7 cellular contexts compared by ENCODE assay signal in the genomic region with DNA sequence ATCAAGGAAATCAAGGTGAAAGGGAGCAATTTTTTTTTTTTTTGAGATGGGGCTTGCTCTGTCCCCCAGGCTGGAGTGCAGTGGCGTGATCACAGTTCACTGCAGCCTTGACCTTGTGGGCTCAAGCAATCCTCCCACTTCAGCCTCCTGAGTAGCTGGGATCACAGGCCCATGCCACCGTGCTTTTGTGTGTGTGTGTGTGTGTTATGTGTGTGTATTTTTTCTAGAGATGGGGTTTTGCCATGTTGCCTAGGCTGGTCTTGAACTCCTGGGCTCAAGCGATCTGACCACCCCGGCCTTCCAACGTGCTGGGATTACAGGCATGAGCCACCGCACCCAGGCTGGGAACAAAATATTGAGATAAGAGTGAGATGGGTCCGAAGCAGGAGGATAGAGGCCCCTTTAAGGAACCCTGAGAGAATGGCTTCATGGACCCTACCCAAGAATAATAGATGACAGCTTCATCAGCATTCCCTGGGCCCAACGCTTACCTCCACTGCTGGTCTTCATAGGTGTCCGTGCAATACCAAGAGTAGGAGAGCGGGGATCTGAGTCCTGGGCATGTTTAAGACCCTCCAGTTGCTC. TPM values are rescaled to one million over a fixed set of nuclear protein-coding genes. Genes with fewer than 3 reads are reported as not detected.
A peak's percentile ranks its signal among the peaks of the same experiment; 100 is the strongest.
DNase-seq lines count a peak whose midpoint lies in the region; ATAC-seq and TF ChIP-seq lines count a peak whose summit lies in the region.
"Had no signal": no experiment of that assay in that cellular context is flagged by ENCODE, and none has a peak within 500 bp of the region (broad histone marks: within the 10 kb centered on the region; RNA-seq: fewer than 3 reads in every experiment).

No MANE protein-coding gene starts in this region.

- BruUV-seq in Calu3 (replicated peaks; lab: Mats Ljungman, UMichigan) (no TSS peak), Panc1 (replicated peaks; lab: Mats Ljungman, UMichigan) (no TSS peak)

- CTCF ChIA-PET in Calu3 (lab: Charles Lee) (interaction anchor here (2.7 to 2.8 kb wide), 2 partner anchors 10 to 16 kb away, joined by 8 to 10 read pairs; a partner anchor contains a TSS), Panc1 (lab: Charles Lee) (no interaction called here)

- DNase-seq in Calu3 (no peak), Panc1 (ENCODE audit: low read depth, low spot score) (no peak), occipital lobe (lab: John Stamatoyannopoulos, UW) (no peak), sciatic nerve (ENCODE audit: low spot score) (no peak)

- TF ChIP-seq CTCF in Calu3 (IDR thresholded peaks at IDR 0.05; ENCODE audit: unreplicated experiment) (no peak), Panc1 (IDR thresholded peaks at IDR 0.05) (no peak)

- in situ Hi-C loops in Panc1 (cut with HindIII; ENCODE audit: low pct_unique_long_range_greater_than_20kb, low sequenced_read_pairs): no loop called here

- H3K9me3 ChIP-seq in Panc1 (ENCODE audit: control insufficient read depth, insufficient read depth, low read depth, low read length) (no peaks in the 10 kb centered on the region), iPS-18c (ENCODE audit: control insufficient read depth, insufficient read depth, low read length) (no peaks in the 10 kb centered on the region)
- H3K9me3 ChIP-seq: left lung had no signal

- peak overlapping the region; percentile 94 for H3K27ac ChIP-seq in Panc1 (ENCODE audit: low read length)
- H3K27ac ChIP-seq: left lung had no signal

- H3K4me1 Mint-ChIP-seq in Calu3 (ENCODE audit: low read depth, unreplicated experiment): peaks cover 27% of the 10 kb centered on the region

- H3K4me1 ChIP-seq in Panc1 (ENCODE audit: control insufficient read depth, insufficient read depth, low read length): peaks cover 15% of the 10 kb centered on the region

- intact Hi-C loops in Calu3 (cut with micrococcal nuclease; ENCODE audit: unreplicated experiment): no loop called here
- intact Hi-C loops in Panc1 (cut with micrococcal nuclease; ENCODE audit: unreplicated experiment): no loop called here
- intact Hi-C loops in sciatic nerve (cut with DNase I): no loop called here

- no peak for ATAC-seq in Panc1
- no peak for ATAC-seq in sciatic nerve
- ATAC-seq in GM21786 (IDR thresholded peaks at IDR 0.05; ENCODE audit: unreplicated experiment): no peak
- ATAC-seq: left lung had no signal

- no peaks in the 10 kb centered on the region for H3K27me3 Mint-ChIP-seq in Calu3 (ENCODE audit: unreplicated experiment)

- H3K4me3 ChIP-seq in Panc1 (ENCODE audit: low read depth in 2 of 2, low read length in 2 of 2) (peak overlapping the region; percentile 75 to 89), iPS-18c (ENCODE audit: insufficient read depth, low read depth, low read length) (peak overlapping the region; percentile 79)

- no peaks in the 10 kb centered on the region for H3K9me3 Mint-ChIP-seq in Calu3 (ENCODE audit: low read depth, unreplicated experiment)

- POLR2A ChIA-PET in Panc1 (lab: Charles Lee): interaction anchor here (0.9 to 1.1 kb wide), 2 partner anchors 75 to 126 kb away, joined by 3 read pairs; a partner anchor contains a TSS

- H3K36me3 Mint-ChIP-seq in Calu3 (ENCODE audit: insufficient read depth, unreplicated experiment): peaks cover 49% of the 10 kb centered on the region

- peak overlapping the region; percentile 89 for H3K27ac Mint-ChIP-seq in Calu3 (ENCODE audit: unreplicated experiment)

- peaks cover 10% of the 10 kb centered on the region for H3K36me3 ChIP-seq in Panc1 (ENCODE audit: control insufficient read depth, insufficient read depth, low read length)

- peak overlapping the region; percentile 94 for H3K4me3 Mint-ChIP-seq in Calu3 (ENCODE audit: low read depth, unreplicated experiment)

- no peaks in the 10 kb centered on the region for H3K27me3 ChIP-seq in Panc1 (ENCODE audit: control insufficient read depth, insufficient read depth, low read length)
- H3K27me3 ChIP-seq: left lung had no signal

RNA-seq across cellular contexts. Expression of a gene that starts 1.0 kb away (rescaled TPM):
- total RNA-seq in Calu3 (2022): 47.9 and 57.1 TPM in 2 replicates
- 59.0 TPM for total RNA-seq in Panc1 (2021; ENCODE audit: unreplicated experiment)
- 33.8 TPM for polyA plus RNA-seq in Panc1 (2012; ENCODE audit: insufficient read length)
- 3.9 TPM for total RNA-seq in occipital lobe
- 0.71 TPM for total RNA-seq in sciatic nerve

RNA-seq across cellular contexts. Expression of a gene that starts 1.9 kb away (rescaled TPM):
- 126 and 128 TPM in 2 replicates for total RNA-seq in Calu3 (2022)
- total RNA-seq in Panc1 (2021; ENCODE audit: unreplicated experiment): 104 TPM
- polyA plus RNA-seq in Panc1 (2012; ENCODE audit: insufficient read length): 72.1 TPM
- total RNA-seq in occipital lobe: 66.8 TPM
- total RNA-seq in sciatic nerve: 70.1 TPM

RNA-seq across cellular contexts. Expression of a gene that starts 9.3 kb away (rescaled TPM):
- total RNA-seq in Calu3 (2022) (not detected in 2 replicates), Panc1 (2021; ENCODE audit: unreplicated experiment) (0.21 TPM), occipital lobe (0.94 TPM), sciatic nerve (7.1 TPM)
- polyA plus RNA-seq in Panc1 (2012; ENCODE audit: insufficient read length): 1.1 TPM

RNA-seq across cellular contexts. Expression of a gene that starts 17.3 kb away (rescaled TPM):
- total RNA-seq in Calu3 (2022) (608 and 639 TPM in 2 replicates), Panc1 (2021; ENCODE audit: unreplicated experiment) (693 TPM), occipital lobe (179 TPM), sciatic nerve (233 TPM)
- 1,013 TPM for polyA plus RNA-seq in Panc1 (2012; ENCODE audit: insufficient read length)

RNA-seq across cellular contexts. Expression of a gene that starts 21.9 kb away (rescaled TPM):
- total RNA-seq in Calu3 (2022) (0.45 and 0.56 TPM in 2 replicates), Panc1 (2021; ENCODE audit: unreplicated experiment) (11.0 TPM), occipital lobe (11.2 TPM), sciatic nerve (27.4 TPM)
- polyA plus RNA-seq in Panc1 (2012; ENCODE audit: insufficient read length): 19.7 TPM
